ENCODE assay signal across 9 cellular contexts in genomic region chr3:69386535-69387385, GRCh38. TPM values are rescaled to one million over a fixed set of nuclear protein-coding genes. Genes with fewer than 3 reads are reported as not detected.
A peak's percentile ranks its signal among the peaks of the same experiment; 100 is the strongest.
DNase-seq lines count a peak whose midpoint lies in the region; ATAC-seq and TF ChIP-seq lines count a peak whose summit lies in the region.
"Had no signal": no experiment of that assay in that cellular context is flagged by ENCODE, and none has a peak within 500 bp of the region (broad histone marks: within the 10 kb centered on the region; RNA-seq: fewer than 3 reads in every experiment).

No MANE protein-coding gene starts in this region.

- H3K4me3 Mint-ChIP-seq in activated naive CD4-positive, alpha-beta T cell treated with anti-CD3 and anti-CD28 coated beads, Interleukin-2, amount 50 U/mL, for 24 hours, result peak overlapping the region; percentile 79

- WGBS in upper lobe of left lung, 2 donors, result 42 to 45% methylated on average over 8 of the region's 8 CpGs

- intact Hi-C loops in ascending aorta (cut with DNase I), result loop anchor here (5.0 kb wide), 2 partner anchors 34 to 79 kb away; no protein-coding TSS in a partner anchor
- intact Hi-C loops in lower lobe of right lung (cut with DNase I), result no loop called here

- no peaks in the 10 kb centered on the region for H3K9me3 Mint-ChIP-seq in activated naive CD4-positive, alpha-beta T cell treated with anti-CD3 and anti-CD28 coated beads, Interleukin-2, amount 50 U/mL, for 24 hours
- no peaks in the 10 kb centered on the region for H3K9me3 Mint-ChIP-seq in activated naive CD4-positive, alpha-beta T cell treated with anti-CD3 and anti-CD28 coated beads, Interleukin-2, amount 50 U/mL, for 72 hours

- no peaks in the 10 kb centered on the region for H3K4me1 ChIP-seq in ascending aorta
- peaks cover 37% of the 10 kb centered on the region for H3K4me1 ChIP-seq in lower lobe of right lung
- peaks cover 15 to 42% (median 29%) of the 10 kb centered on the region in 4 donors for H3K4me1 ChIP-seq in upper lobe of left lung

- no peak for TF ChIP-seq CTCF in ascending aorta (IDR thresholded peaks at IDR 0.05)
- TF ChIP-seq CTCF in lower lobe of right lung (IDR thresholded peaks at IDR 0.05), result no peak
- no peak for TF ChIP-seq CTCF in upper lobe of left lung (IDR thresholded peaks at IDR 0.05)

- no peaks in the 10 kb centered on the region for H3K36me3 Mint-ChIP-seq in activated naive CD4-positive, alpha-beta T cell treated with anti-CD3 and anti-CD28 coated beads, Interleukin-2, amount 50 U/mL, for 24 hours
- no peaks in the 10 kb centered on the region for H3K36me3 Mint-ChIP-seq in activated naive CD4-positive, alpha-beta T cell treated with anti-CD3 and anti-CD28 coated beads, Interleukin-2, amount 50 U/mL, for 72 hours

- DNase-seq in activated naive CD4-positive, alpha-beta T cell treated with anti-CD3 and anti-CD28 coated beads, Interleukin-2, amount 50 U/mL, for 72 hours (ENCODE audit: low spot score in 2 of 2), result no peak
- DNase-seq in ascending aorta (ENCODE audit: low spot score in 2 of 2) (no peak), lower lobe of right lung (no peak), upper lobe of left lung (no peak), MV-4-11 (lab: John Stamatoyannopoulos, UW) (no peak)
- DNase-seq in stimulated activated naive CD4-positive, alpha-beta T cell treated with Interleukin-2 at 50 U/mL for 16 hours (lab: John Stamatoyannopoulos, UW), result no peak

- no peak for TF ChIP-seq EP300 in upper lobe of left lung (IDR thresholded peaks at IDR 0.05)

- H3K9me3 ChIP-seq in ascending aorta, result no peaks in the 10 kb centered on the region
- H3K9me3 ChIP-seq in lower lobe of right lung, result no peaks in the 10 kb centered on the region
- no peaks in the 10 kb centered on the region for H3K9me3 ChIP-seq in upper lobe of left lung

- peaks cover 10% of the 10 kb centered on the region for H3K4me1 Mint-ChIP-seq in activated naive CD4-positive, alpha-beta T cell treated with anti-CD3 and anti-CD28 coated beads, Interleukin-2, amount 50 U/mL, for 24 hours

- H3K27me3 ChIP-seq in ascending aorta (no peaks in the 10 kb centered on the region), lower lobe of right lung (ENCODE audit: low read depth) (no peaks in the 10 kb centered on the region), upper lobe of left lung (no peaks in the 10 kb centered on the region)

- peak overlapping the region; percentile 65 to 86 for H3K4me3 ChIP-seq in ascending aorta
- H3K4me3 ChIP-seq in lower lobe of right lung, result peak overlapping the region; percentile 66
- peak overlapping the region in 3 of 4 donors; percentile 51 to 71 (median 66) for H3K4me3 ChIP-seq in upper lobe of left lung

- H3K36me3 ChIP-seq in ascending aorta, result no peaks in the 10 kb centered on the region
- no peaks in the 10 kb centered on the region for H3K36me3 ChIP-seq in lower lobe of right lung
- no peaks in the 10 kb centered on the region for H3K36me3 ChIP-seq in upper lobe of left lung

- H3K27me3 Mint-ChIP-seq in activated naive CD4-positive, alpha-beta T cell treated with anti-CD3 and anti-CD28 coated beads, Interleukin-2, amount 50 U/mL, for 24 hours, result peaks cover 24% of the 10 kb centered on the region

- no peak for TF ChIP-seq POLR2A in upper lobe of left lung (IDR thresholded peaks at IDR 0.05)

- no peak overlapping the region for H3K27ac Mint-ChIP-seq in activated naive CD4-positive, alpha-beta T cell treated with anti-CD3 and anti-CD28 coated beads, Interleukin-2, amount 50 U/mL, for 24 hours
- no peak overlapping the region for H3K27ac Mint-ChIP-seq in activated naive CD4-positive, alpha-beta T cell treated with anti-CD3 and anti-CD28 coated beads, Interleukin-2, amount 50 U/mL, for 72 hours

- H3K27ac ChIP-seq in ascending aorta, result peak overlapping the region; percentile 70
- H3K27ac ChIP-seq in lower lobe of right lung, result peak overlapping the region; percentile 77
- peak overlapping the region; percentile 71 to 84 (median 74) for H3K27ac ChIP-seq in upper lobe of left lung
- H3K27ac ChIP-seq: HL-60 had no signal

- ATAC-seq in activated naive CD4-positive, alpha-beta T cell treated with anti-CD3 and anti-CD28 coated beads, Interleukin-2, amount 50 U/mL, for 72 hours, result no peak
- ATAC-seq in lower lobe of right lung (no peak), upper lobe of left lung (ENCODE audit: low FRiP score in 2 of 2) (peak in 1 of 2 donors; percentile 6), HG03135 (IDR thresholded peaks at IDR 0.05; ENCODE audit: unreplicated experiment) (no peak)

RNA-seq across cellular contexts. Expression of gene FRMD4B, which starts 0.9 kb away (rescaled TPM):
- total RNA-seq in activated naive CD4-positive, alpha-beta T cell treated with anti-CD3 and anti-CD28 coated beads, Interleukin-2, amount 50 U/mL, for 72 hours, result 10 to 100 TPM in 1 of 2 donors, 1 to 10 TPM in 1; 1.7 to 34.5 TPM
- 13.5 TPM for total RNA-seq in ascending aorta
- 62.4 TPM for total RNA-seq in lower lobe of right lung
- 100 to 1,000 TPM in 2 of 6 donors, 10 to 100 TPM in 4; 48.0 to 136 (median 62.8) TPM for total RNA-seq in upper lobe of left lung
